Comparison of ENCODE assay signal across 9 cellular contexts in genomic region chr19:12779162-12779993, GRCh38. TPM values are rescaled to one million over a fixed set of nuclear protein-coding genes. Genes with fewer than 3 reads are reported as not detected.
DNase-seq lines count a peak whose midpoint lies in the region; ATAC-seq, FAIRE-seq and TF ChIP-seq lines count a peak whose summit lies in the region.
"Had no signal": no experiment of that assay in that cellular context is flagged by ENCODE, and none has a peak within 500 bp of the region (broad histone marks: within the 10 kb centered on the region; RNA-seq: fewer than 3 reads in every experiment).

No MANE protein-coding gene starts in this region.

- H3K9me1 ChIP-seq in K562 (ENCODE audit: control insufficient read depth, insufficient read depth, low read length) = no peaks in the 10 kb centered on the region

- peaks cover 6% of the 10 kb centered on the region; the same call in 1 of the 3 replicates for H3K79me2 ChIP-seq in K562 (ENCODE audit: control insufficient read depth, insufficient read depth, low read length)

- no peaks in the 10 kb centered on the region for H3K36me3 ChIP-seq in K562 (ENCODE audit: control insufficient read depth, insufficient read depth, low read length)

- H3K4me1 ChIP-seq in K562 (replicated peaks in 1 of 2; ENCODE audit: control insufficient read depth in 2 of 2, insufficient read depth in 2 of 2, low read length in 2 of 2) = peaks cover 41 to 76% of the 10 kb centered on the region in 2 experiments

- WGBS in K562 (ENCODE audit: insufficient coverage, low coverage, missing lambda C conversion rate) = 49% methylated on average over 15 of the region's 15 CpGs

- POLR2A ChIA-PET in K562 (lab: Yijun Ruan, JAX) = interaction anchor here (1.0 to 4.1 kb wide), 4 partner anchors 9 to 59 kb away, joined by 3 to 44 read pairs (median 14); partner anchors contain the start of gene JUNB

- H3K9ac ChIP-seq in K562 (ENCODE audit: insufficient read depth in 1 of 2, low read depth in 2 of 2, low read length in 2 of 2) = peak overlapping the region; percentile 59 to 89

- peak overlapping the region; percentile 83 for H2AFZ ChIP-seq in K562 (ENCODE audit: low read depth, low read length)

- peak overlapping the region; percentile 85 for H3K4me2 ChIP-seq in K562 (ENCODE audit: insufficient read depth, low read length)

- peak; percentile 84 for FAIRE-seq in K562 (lab: Jason Lieb, UNC)
- FAIRE-seq: endometrium had no signal

- in situ Hi-C loops in K562 (cut with MboI) = no loop called here

- peak; percentile 33 to 58 (median 40); a peak in 4 of 6 replicates for TF ChIP-seq CTCF in K562 (IDR thresholded peaks at IDR 0.05 in 2 of 3, conservative IDR thresholded peaks at IDR 0.05 in 1 of 3; ENCODE audit: insufficient read depth in 2 of 3, low read depth in 1 of 3, low read length in 3 of 3)

- no peak for TF ChIP-seq EP300 in K562 (IDR thresholded peaks at IDR 0.05; ENCODE audit: low read length)

- H3K4me3 ChIP-seq in K562 = peak overlapping the region; percentile 37

- H3K27ac ChIP-seq in K562 (ENCODE audit: extremely low read depth, low read depth, low read length) = peak overlapping the region; percentile 68

- H3K9me3 ChIP-seq in K562 (replicated peaks; ENCODE audit: control insufficient read depth, insufficient read depth, low read depth, low read length) = no peaks in the 10 kb centered on the region

- no peak for TF ChIP-seq POLR2A in K562 (conservative IDR thresholded peaks at IDR 0.05)

- DNase-seq in NCI-H2227 (lab: John Stamatoyannopoulos, UW; ENCODE audit: unreplicated experiment) = peak; percentile 39
- DNase-seq in NCI-H2227 treated with DMSO at 0.1 percent for 48 hours (lab: John Stamatoyannopoulos, UW) = no peak
- DNase-seq in NCI-H82 (lab: John Stamatoyannopoulos, UW) = peak; percentile 63
- DNase-seq in K562 (ENCODE audit: extremely low read depth in 1 of 4, low spot score in 3 of 4) = peak in 3 of 4 experiments; percentile 41 to 79 (median 58)
- peak; percentile 56 for DNase-seq in kidney tubule cell (ENCODE audit: low spot score)
- peak; percentile 84 for DNase-seq in stromal cell of bone marrow (ENCODE audit: low read depth)

- H4K20me1 ChIP-seq in K562 (replicated peaks; ENCODE audit: control insufficient read depth, insufficient read depth, low read length) = no peaks in the 10 kb centered on the region

- CTCF ChIA-PET in K562 (lab: Yijun Ruan, JAX; ENCODE audit: low intra/inter-chr PET ratio) = no interaction called here

- peak in 1 of 2 experiments; percentile 10; a peak in 1 of 4 replicates for TF ChIP-seq RAD21 in K562 (CRISPR knock-in tag; conservative IDR thresholded peaks at IDR 0.05 in 1 of 2, IDR thresholded peaks at IDR 0.05 in 1 of 2)

- no peaks in the 10 kb centered on the region for H3K27me3 ChIP-seq in K562 (ENCODE audit: control insufficient read depth in 2 of 2, insufficient read depth in 2 of 2, low read length in 2 of 2)

- intact Hi-C loops in K562 (cut with micrococcal nuclease) = loop anchor here (5.0 kb wide), 1 partner anchor 63 kb away; no protein-coding TSS in a partner anchor

- BruUV-seq in K562 (replicated peaks; lab: Mats Ljungman, UMichigan) = no TSS peak

- ATAC-seq in K562 (peak; percentile 43), HG03520 (IDR thresholded peaks at IDR 0.05; ENCODE audit: unreplicated experiment) (no peak), GM18519 (IDR thresholded peaks at IDR 0.05; ENCODE audit: low FRiP score, unreplicated experiment) (no peak)

RNA-seq across cellular contexts. Expression of gene HOOK2, which starts 4.0 kb away (rescaled TPM):
- 72.7 and 90.1 TPM in 2 replicates for total RNA-seq in K562 (2011; cell fraction: chromatin; rRNA removed; ENCODE audit: low replicate concordance)
- 32.6 and 41.0 TPM in 2 replicates for total RNA-seq in K562 (2011; cell fraction: nucleolus; rRNA removed)
- total RNA-seq in K562 (2011; cell fraction: nucleoplasm; rRNA removed) = 39.9 and 41.2 TPM in 2 replicates
- total RNA-seq in K562 (2014; rRNA removed) = 15.0 and 15.2 TPM in 2 replicates
- 6.3 and 8.8 TPM in 2 replicates for total RNA-seq in K562 (2014; rRNA removed; fragmentation: Illumina TruSeq; extraction: Trizol)
- total RNA-seq in K562 (2015; rRNA removed; fragmentation: Illumina TruSeq; extraction: Trizol) = 6.6 and 8.7 TPM in 2 replicates
- total RNA-seq in K562 (2021) = 13.1 and 17.0 TPM in 2 replicates
- polyA plus RNA-seq in K562 (2011; rRNA removed) = 9.9 and 15.3 TPM in 2 replicates
- polyA plus RNA-seq in K562 (2011; cell fraction: cytosol; rRNA removed) = 7.1 and 8.6 TPM in 2 replicates
- polyA plus RNA-seq in K562 (2011; cell fraction: nucleus; rRNA removed) = 62.2 and 67.4 TPM in 2 replicates
- 14.8 and 27.9 TPM in 2 replicates for polyA plus RNA-seq in K562 (2012)
- 12.9 and 14.1 TPM in 2 replicates for polyA plus RNA-seq in K562 (2014; fragmentation: Illumina TruSeq; extraction: Trizol)
- 1 to 10 TPM; 1.3 to 1.5 TPM for polyA plus RNA-seq in K562 (2014; fragmentation: Nextera tagmentation; extraction: Ambion mirVana)
- polyA plus RNA-seq in K562 (2014; rRNA removed) = 16.1 and 17.2 TPM in 2 replicates
- polyA minus RNA-seq in K562 (2011; rRNA and poly(A)+ RNA removed) = 8.0 and 8.6 TPM in 2 replicates
- 1.9 and 3.3 TPM in 2 replicates for polyA minus RNA-seq in K562 (2011; cell fraction: cytosol; rRNA and poly(A)+ RNA removed)
- 16.7 and 17.0 TPM in 2 replicates for polyA minus RNA-seq in K562 (2011; cell fraction: nucleus; rRNA and poly(A)+ RNA removed)

RNA-seq across cellular contexts. Expression of gene JUNB, which starts 11.9 kb away (rescaled TPM):
- 8.5 and 33.0 TPM in 2 replicates for total RNA-seq in K562 (2011; cell fraction: chromatin; rRNA removed; ENCODE audit: low replicate concordance)
- total RNA-seq in K562 (2011; cell fraction: nucleolus; rRNA removed) = 64.4 and 66.6 TPM in 2 replicates
- total RNA-seq in K562 (2011; cell fraction: nucleoplasm; rRNA removed) = 24.6 and 29.1 TPM in 2 replicates
- total RNA-seq in K562 (2014; rRNA removed) (74.7 and 94.7 TPM in 2 replicates), K562 (2014; rRNA removed; fragmentation: Illumina TruSeq; extraction: Trizol) (1.7 and 1.9 TPM in 2 replicates), K562 (2015; rRNA removed; fragmentation: Illumina TruSeq; extraction: Trizol) (13.1 and 15.6 TPM in 2 replicates), K562 (2021) (61.7 and 73.9 TPM in 2 replicates)
- polyA plus RNA-seq in K562 (2011; rRNA removed) (15.9 and 19.8 TPM in 2 replicates), K562 (2014; fragmentation: Illumina TruSeq; extraction: Trizol) (4.4 and 19.9 TPM in 2 replicates), K562 (2014; fragmentation: Nextera tagmentation; extraction: Ambion mirVana) (under 1 TPM; 0.23 to 0.56 TPM), K562 (2014; rRNA removed) (88.1 and 89.6 TPM in 2 replicates)
- 26.0 and 124 TPM in 2 replicates for polyA plus RNA-seq in K562 (2011; cell fraction: cytosol; rRNA removed)
- 37.6 and 107 TPM in 2 replicates for polyA plus RNA-seq in K562 (2011; cell fraction: nucleus; rRNA removed)
- polyA plus RNA-seq in K562 (2012) = 33.9 and 59.6 TPM in 2 replicates
- polyA minus RNA-seq in K562 (2011; rRNA and poly(A)+ RNA removed) = 2.7 and 3.9 TPM in 2 replicates
- 23.1 and 26.1 TPM in 2 replicates for polyA minus RNA-seq in K562 (2011; cell fraction: cytosol; rRNA and poly(A)+ RNA removed)
- 31.7 and 39.2 TPM in 2 replicates for polyA minus RNA-seq in K562 (2011; cell fraction: nucleus; rRNA and poly(A)+ RNA removed)

RNA-seq across cellular contexts. Expression of gene PRDX2, which starts 22.2 kb away (rescaled TPM):
- total RNA-seq in K562 (2011; cell fraction: chromatin; rRNA removed; ENCODE audit: low replicate concordance) = 60.0 and 151 TPM in 2 replicates
- total RNA-seq in K562 (2011; cell fraction: nucleolus; rRNA removed) = 145 and 159 TPM in 2 replicates
- 97.9 and 99.4 TPM in 2 replicates for total RNA-seq in K562 (2011; cell fraction: nucleoplasm; rRNA removed)
- total RNA-seq in K562 (2014; rRNA removed) (416 and 546 TPM in 2 replicates), K562 (2014; rRNA removed; fragmentation: Illumina TruSeq; extraction: Trizol) (152 and 249 TPM in 2 replicates), K562 (2015; rRNA removed; fragmentation: Illumina TruSeq; extraction: Trizol) (343 and 347 TPM in 2 replicates), K562 (2021) (415 and 416 TPM in 2 replicates)
- polyA plus RNA-seq in K562 (2011; rRNA removed) (206 and 256 TPM in 2 replicates), K562 (2014; fragmentation: Illumina TruSeq; extraction: Trizol) (650 and 698 TPM in 2 replicates), K562 (2014; fragmentation: Nextera tagmentation; extraction: Ambion mirVana) (1,000 to 10,000 TPM in 1 of 2 experiments, 100 to 1,000 TPM in 1; 938 to 1,183 TPM), K562 (2014; rRNA removed) (280 and 401 TPM in 2 replicates)
- polyA plus RNA-seq in K562 (2011; cell fraction: cytosol; rRNA removed) = 525 and 683 TPM in 2 replicates
- 194 and 225 TPM in 2 replicates for polyA plus RNA-seq in K562 (2011; cell fraction: nucleus; rRNA removed)
- 497 and 514 TPM in 2 replicates for polyA plus RNA-seq in K562 (2012)
- 113 and 153 TPM in 2 replicates for polyA minus RNA-seq in K562 (2011; rRNA and poly(A)+ RNA removed)
- polyA minus RNA-seq in K562 (2011; cell fraction: cytosol; rRNA and poly(A)+ RNA removed) = 241 TPM in 2 replicates
- polyA minus RNA-seq in K562 (2011; cell fraction: nucleus; rRNA and poly(A)+ RNA removed) = 31.6 and 53.0 TPM in 2 replicates

RNA-seq across cellular contexts. Expression of gene THSD8, which starts 22.5 kb away (rescaled TPM):
- total RNA-seq in K562 (2011; cell fraction: chromatin; rRNA removed; ENCODE audit: low replicate concordance) = not detected in 2 replicates
- total RNA-seq in K562 (2011; cell fraction: nucleolus; rRNA removed) = not detected in 2 replicates
- total RNA-seq in K562 (2011; cell fraction: nucleoplasm; rRNA removed) = not detected in 2 replicates
- total RNA-seq in K562 (2014; rRNA removed) (0.37 TPM in 1 of 2 replicates, not detected in the other), K562 (2014; rRNA removed; fragmentation: Illumina TruSeq; extraction: Trizol) (16.2 and 27.6 TPM in 2 replicates), K562 (2015; rRNA removed; fragmentation: Illumina TruSeq; extraction: Trizol) (8.4 TPM in 1 of 2 replicates, not detected in the other), K562 (2021) (42.4 and 49.3 TPM in 2 replicates)
- polyA plus RNA-seq in K562 (2011; rRNA removed) (11.9 and 13.4 TPM in 2 replicates), K562 (2014; fragmentation: Illumina TruSeq; extraction: Trizol) (3.5 and 28.6 TPM in 2 replicates), K562 (2014; fragmentation: Nextera tagmentation; extraction: Ambion mirVana) (10 to 100 TPM; 13.2 to 19.9 TPM), K562 (2014; rRNA removed) (not detected in 2 replicates)
- polyA plus RNA-seq in K562 (2011; cell fraction: cytosol; rRNA removed) = 4.1 TPM in 1 of 2 replicates, not detected in the other
- polyA plus RNA-seq in K562 (2011; cell fraction: nucleus; rRNA removed) = 3.7 and 3.9 TPM in 2 replicates
- 43.9 and 89.6 TPM in 2 replicates for polyA plus RNA-seq in K562 (2012)
- 10.0 and 14.0 TPM in 2 replicates for polyA minus RNA-seq in K562 (2011; rRNA and poly(A)+ RNA removed)
- polyA minus RNA-seq in K562 (2011; cell fraction: cytosol; rRNA and poly(A)+ RNA removed) = not detected in 2 replicates
- polyA minus RNA-seq in K562 (2011; cell fraction: nucleus; rRNA and poly(A)+ RNA removed) = not detected in 2 replicates

RNA-seq across cellular contexts. Expression of gene RNASEH2A, which starts 27.0 kb away (rescaled TPM):
- 24.8 and 63.1 TPM in 2 replicates for total RNA-seq in K562 (2011; cell fraction: chromatin; rRNA removed; ENCODE audit: low replicate concordance)
- total RNA-seq in K562 (2011; cell fraction: nucleolus; rRNA removed) = 48.6 and 51.0 TPM in 2 replicates
- 42.1 and 45.2 TPM in 2 replicates for total RNA-seq in K562 (2011; cell fraction: nucleoplasm; rRNA removed)
- total RNA-seq in K562 (2014; rRNA removed) (62.7 and 80.8 TPM in 2 replicates), K562 (2014; rRNA removed; fragmentation: Illumina TruSeq; extraction: Trizol) (36.7 TPM in 2 replicates), K562 (2015; rRNA removed; fragmentation: Illumina TruSeq; extraction: Trizol) (60.2 and 61.7 TPM in 2 replicates), K562 (2021) (53.9 and 64.1 TPM in 2 replicates)
- polyA plus RNA-seq in K562 (2011; rRNA removed) (60.7 and 62.8 TPM in 2 replicates), K562 (2014; fragmentation: Illumina TruSeq; extraction: Trizol) (46.9 and 74.6 TPM in 2 replicates), K562 (2014; fragmentation: Nextera tagmentation; extraction: Ambion mirVana) (10 to 100 TPM; 22.3 to 34.6 TPM), K562 (2014; rRNA removed) (78.0 and 107 TPM in 2 replicates)
- 109 and 127 TPM in 2 replicates for polyA plus RNA-seq in K562 (2011; cell fraction: cytosol; rRNA removed)
- polyA plus RNA-seq in K562 (2011; cell fraction: nucleus; rRNA removed) = 59.9 and 78.3 TPM in 2 replicates
- 43.0 and 67.1 TPM in 2 replicates for polyA plus RNA-seq in K562 (2012)
- polyA minus RNA-seq in K562 (2011; rRNA and poly(A)+ RNA removed) = 62.8 and 83.0 TPM in 2 replicates
- polyA minus RNA-seq in K562 (2011; cell fraction: cytosol; rRNA and poly(A)+ RNA removed) = 47.4 and 60.5 TPM in 2 replicates
- 17.8 and 23.9 TPM in 2 replicates for polyA minus RNA-seq in K562 (2011; cell fraction: nucleus; rRNA and poly(A)+ RNA removed)
